ENCODE assay signal across 18 cellular contexts in the genomic region with DNA sequence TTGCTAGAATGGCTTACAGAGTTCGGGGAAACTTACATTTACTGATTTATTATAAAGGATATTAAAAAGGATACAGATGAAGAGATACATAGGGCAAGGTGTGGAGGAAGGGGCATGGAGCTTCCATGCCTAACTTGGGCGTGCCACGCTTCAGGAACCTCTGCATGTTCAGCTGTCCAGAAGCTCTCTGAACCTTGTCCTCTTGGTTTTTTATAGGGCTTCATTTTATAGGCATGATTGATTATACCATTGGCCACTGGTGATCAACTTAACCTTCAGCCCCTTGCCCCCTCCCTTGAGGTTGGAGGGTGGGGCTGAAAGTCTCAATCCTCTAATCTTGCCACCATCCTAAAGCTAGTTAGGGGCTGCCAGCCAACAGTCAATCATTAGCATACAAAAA. TPM values are rescaled to one million over a fixed set of nuclear protein-coding genes. Genes with fewer than 3 reads are reported as not detected.
A peak's percentile ranks its signal among the peaks of the same experiment; 100 is the strongest.
DNase-seq lines count a peak whose midpoint lies in the region; ATAC-seq and TF ChIP-seq lines count a peak whose summit lies in the region.
"Had no signal": no experiment of that assay in that cellular context is flagged by ENCODE, and none has a peak within 500 bp of the region (broad histone marks: within the 10 kb centered on the region; RNA-seq: fewer than 3 reads in every experiment).

No MANE protein-coding gene starts in this region.

- peaks cover 99% of the 10 kb centered on the region for H3K79me2 ChIP-seq in GM23338 (replicated peaks; ENCODE audit: insufficient read depth)

- H2AFZ ChIP-seq in GM23338 = no peak overlapping the region

- H3K9me3 ChIP-seq in Peyer's patch (no peaks in the 10 kb centered on the region), transverse colon (no peaks in the 10 kb centered on the region), heart left ventricle (no peaks in the 10 kb centered on the region)
- H3K9me3 ChIP-seq: BE2C, Caco-2 had no signal

- DNase-seq in GM23338 (ENCODE audit: low spot score) = no peak
- DNase-seq in Peyer's patch = peak in 2 of 3 donors; percentile 49 to 53
- DNase-seq in left colon = peak; percentile 33 to 44
- peak; percentile 20 for DNase-seq in transverse colon
- DNase-seq in heart left ventricle = no peak
- DNase-seq in SIG-M5 (lab: John Stamatoyannopoulos, UW) = no peak
- no peak for DNase-seq in NCI-H1105 treated with DMSO at 0.1 percent for 48 hours (lab: John Stamatoyannopoulos, UW)
- DNase-seq: ACHN; BE2C; Caco-2; CD4-positive, alpha-beta T cell; GDM1; GOT3; H7; HFFc6 had no signal

- H3K36me3 Mint-ChIP-seq in GM23338 (ENCODE audit: low read depth) = no peaks in the 10 kb centered on the region

- H3K9me2 ChIP-seq in GM23338 (ENCODE audit: insufficient read depth) = no peaks in the 10 kb centered on the region

- intact Hi-C loops in left colon (cut with DNase I, micrococcal nuclease) (loop anchor here in 1 of 2 donors (10.0 kb wide), 1 partner anchor 122 kb away; the partner anchor contains the start of gene MMAA), transverse colon (cut with DNase I; ENCODE audit: low total_unique reads) (no loop called here), heart left ventricle (cut with DNase I) (no loop called here)

- TF ChIP-seq EP300 in transverse colon (IDR thresholded peaks at IDR 0.05; ENCODE audit: low read depth) = no peak

- in situ Hi-C loops in transverse colon (cut with MboI; ENCODE audit: low pct_ligation_motif_present in 1 of 4, low pct_unique_long_range_greater_than_20kb in 1 of 4, low sequenced_read_pairs in 3 of 4) = no loop called here

- TF ChIP-seq CTCF in GM23338 (conservative IDR thresholded peaks at IDR 0.05; ENCODE audit: low read depth in 2 of 2) (no peak), Peyer's patch (IDR thresholded peaks at IDR 0.05) (no peak), transverse colon (IDR thresholded peaks at IDR 0.05) (no peak), heart left ventricle (IDR thresholded peaks at IDR 0.05) (no peak)

- TF ChIP-seq POLR2A in Peyer's patch (IDR thresholded peaks at IDR 0.05) = no peak
- no peak for TF ChIP-seq POLR2A in transverse colon (IDR thresholded peaks at IDR 0.05)
- no peak for TF ChIP-seq POLR2A in heart left ventricle (IDR thresholded peaks at IDR 0.05)

- no peak overlapping the region for H3K4me3 ChIP-seq in GM23338
- H3K4me3 ChIP-seq in Peyer's patch = no peak overlapping the region
- H3K4me3 ChIP-seq in transverse colon = no peak overlapping the region
- no peak overlapping the region for H3K4me3 ChIP-seq in heart left ventricle

- ATAC-seq in GM23338 = no peak
- ATAC-seq in left colon = peak; percentile 96
- ATAC-seq in heart left ventricle = no peak
- ATAC-seq: HCT116 had no signal

- H3K4me1 ChIP-seq in GM23338 (ENCODE audit: insufficient read depth) (peaks cover 17% of the 10 kb centered on the region), Peyer's patch (peaks cover 0 to 44% (median 0%) of the 10 kb centered on the region in 4 donors), transverse colon (peaks cover 2 to 55% (median 44%) of the 10 kb centered on the region in 4 donors), heart left ventricle (peaks cover 0 to 77% (median 32%) of the 10 kb centered on the region in 12 donors)
- H3K4me1 ChIP-seq: Caco-2 had no signal

- no peaks in the 10 kb centered on the region for H3K9me3 Mint-ChIP-seq in GM23338
- H3K9me3 Mint-ChIP-seq: CD4-positive, alpha-beta T cell; HFFc6 had no signal

- peaks cover 17% of the 10 kb centered on the region for H3K4me1 Mint-ChIP-seq in GM23338

- no peak overlapping the region for H3K27ac ChIP-seq in GM23338 (ENCODE audit: low read depth)
- H3K27ac ChIP-seq in Peyer's patch = peak overlapping the region in 1 of 4 donors; percentile 32
- peak overlapping the region in 3 of 4 donors; percentile 2 to 23 (median 23) for H3K27ac ChIP-seq in transverse colon
- no peak overlapping the region for H3K27ac ChIP-seq in heart left ventricle
- H3K27ac ChIP-seq: C4-2B, HL-60 had no signal

- WGBS in transverse colon (ENCODE audit: low coverage in 1 of 2), 2 donors = 50 to 72% methylated on average over 3 of the region's 3 CpGs
- 95 to 100% (median 96%) methylated on average over 3 of the region's 3 CpGs for WGBS in heart left ventricle, 4 donors

- no peak overlapping the region for H3K4me3 Mint-ChIP-seq in GM23338
- H3K4me3 Mint-ChIP-seq: CD4-positive, alpha-beta T cell; HFFc6 had no signal

- no peaks in the 10 kb centered on the region for H3K27me3 Mint-ChIP-seq in GM23338 (ENCODE audit: insufficient read depth, low read depth, poor library complexity)
- H3K27me3 Mint-ChIP-seq: CD4-positive, alpha-beta T cell had no signal

- 0 out of 2 replicates have a peak, but pooled peaks cover 17% of the 10 kb centered on the region for H4K20me1 ChIP-seq in GM23338 (replicated peaks; ENCODE audit: insufficient read depth)

- H3K27ac Mint-ChIP-seq in GM23338 = no peak overlapping the region
- H3K27ac Mint-ChIP-seq: CD4-positive, alpha-beta T cell; HFFc6 had no signal

- H3K4me2 ChIP-seq in GM23338 = peak overlapping the region; percentile 45; the same call in 1 of the 2 replicates

- H3K36me3 ChIP-seq in GM23338 (ENCODE audit: insufficient read depth) (no peaks in the 10 kb centered on the region), Peyer's patch (no peaks in the 10 kb centered on the region), transverse colon (no peaks in the 10 kb centered on the region), heart left ventricle (no peaks in the 10 kb centered on the region)
- H3K36me3 ChIP-seq: BE2C had no signal

- H3K27me3 ChIP-seq in GM23338 (ENCODE audit: insufficient read depth) (no peaks in the 10 kb centered on the region), Peyer's patch (no peaks in the 10 kb centered on the region), transverse colon (no peaks in the 10 kb centered on the region), heart left ventricle (no peaks in the 10 kb centered on the region)
- H3K27me3 ChIP-seq: BE2C had no signal

- no peaks in the 10 kb centered on the region for H3F3A ChIP-seq in GM23338 (replicated peaks; ENCODE audit: low read depth)

TF ChIP-seq in GM23338, 12 proteins besides CTCF, POLR2A, EP300 and RAD21 (continues in another document):
- TF ChIP-seq EZH2 (IDR thresholded peaks at IDR 0.05; ENCODE audit: low read depth, unreplicated experiment) = no peak
- TF ChIP-seq EZH2phosphoT487 (IDR thresholded peaks at IDR 0.05; ENCODE audit: unreplicated experiment) = no peak
- TF ChIP-seq NANOG (IDR thresholded peaks at IDR 0.05; ENCODE audit: borderline replicate concordance) = no peak
- TF ChIP-seq CREB1 (CRISPR knock-in tag; IDR thresholded peaks at IDR 0.05; ENCODE audit: low read depth) = no peak

RNA-seq across cellular contexts. Expression of gene SMAD1, which starts 10.7 kb away (rescaled TPM):
- total RNA-seq in GM23338 (2014; rRNA removed; shearing (Covaris generic)) = 30.3 and 33.6 TPM in 2 replicates
- 19.8 and 21.1 TPM in 2 replicates for polyA plus RNA-seq in GM23338 (2016; fragmentation: Nextera tagmentation; extraction: Ambion mirVana)
- 10 to 100 TPM; 29.7 to 49.0 (median 43.4) TPM for total RNA-seq in Peyer's patch
- total RNA-seq in left colon = 10 to 100 TPM; 36.3 to 44.4 TPM
- 10 to 100 TPM; 42.9 to 65.1 (median 46.5) TPM for total RNA-seq in transverse colon
- total RNA-seq in heart left ventricle = 10 to 100 TPM in 8 of 9 donors, 1 to 10 TPM in 1; 9.0 to 21.4 (median 15.2) TPM
- 1 to 10 TPM; 1.8 to 7.2 TPM for polyA plus RNA-seq in heart left ventricle

Comparison
In these comparisons a context has a peak if more than half of its experiments do, and no peak if none do; other contexts are left out.
1. DNase-seq: peak in Peyer's patch (2 of 3), left colon (2 of 2) and transverse colon (single experiment); none in GM23338 (single experiment), heart left ventricle (0 of 5), SIG-M5 (single experiment) and NCI-H1105 treated with DMSO at 0.1 percent for 48 hours (single experiment).
2. H3K27ac ChIP-seq: peak in transverse colon (3 of 4); none in GM23338 (single experiment) and heart left ventricle (0 of 12).